23 cellular contexts compared by ENCODE assay signal in the genomic region with DNA sequence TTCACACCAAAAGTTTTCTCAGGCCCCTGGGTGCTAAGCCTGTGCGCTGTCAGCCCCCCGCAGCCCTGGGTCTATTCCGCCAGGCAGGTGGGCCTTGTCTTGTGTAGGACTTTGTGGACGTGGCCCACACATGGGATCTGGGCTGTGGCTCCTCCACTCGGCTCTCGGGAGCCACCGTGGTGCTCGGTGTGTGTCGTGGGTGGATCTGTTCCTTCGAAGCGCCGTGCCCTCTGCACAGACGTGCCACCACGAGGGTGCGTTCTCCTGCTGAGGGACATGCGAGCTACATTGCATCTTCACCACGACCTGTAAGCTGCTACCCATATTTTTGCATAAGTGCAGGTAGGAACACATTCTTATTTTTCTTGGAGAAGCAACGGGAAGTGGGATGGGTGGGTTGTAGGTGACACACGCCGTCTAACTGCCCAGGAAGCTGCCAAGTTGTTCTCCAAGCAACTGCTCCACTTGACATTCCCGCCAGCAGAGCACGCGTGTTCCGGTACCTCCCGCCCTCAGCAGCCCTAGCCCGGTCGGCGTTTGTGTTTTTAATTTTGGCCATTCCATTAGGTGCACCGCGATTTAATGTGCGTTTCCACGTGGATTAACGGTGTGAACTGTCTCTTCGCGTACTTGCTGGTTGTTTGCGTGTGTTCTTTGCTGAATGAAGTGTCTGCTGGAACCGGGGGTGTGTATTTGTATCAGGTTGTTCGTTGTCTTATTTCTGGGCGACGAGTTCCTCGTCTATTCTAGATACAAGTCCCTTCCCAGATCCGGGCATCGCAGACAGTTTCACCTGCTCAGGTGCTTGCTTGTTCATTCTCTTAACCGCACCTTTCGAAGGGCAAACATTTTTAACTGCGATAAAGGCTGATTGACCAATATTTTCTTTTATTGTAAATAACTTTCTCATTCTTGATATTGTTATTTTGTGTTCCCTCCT. TPM values are rescaled to one million over a fixed set of nuclear protein-coding genes. Genes with fewer than 3 reads are reported as not detected.
"Had no signal": no experiment of that assay in that cellular context is flagged by ENCODE, and none has a peak within 500 bp of the region (broad histone marks: within the 10 kb centered on the region; RNA-seq: fewer than 3 reads in every experiment).

No MANE protein-coding gene starts in this region.

- H3K4me3 Mint-ChIP-seq: effector memory CD8-positive, alpha-beta T cell; immature natural killer cell; naive thymus-derived CD8-positive, alpha-beta T cell; stimulated activated memory B cell treated with anti-CD40 and anti-IgM and Interleukin-4, amounts not matched to agents 10 μg/mL and 1 μg/mL and 100 μg/mL, for 72 hours; stimulated activated naive CD8-positive, alpha-beta T cell treated with anti-CD3 and anti-CD28 coated beads, Interleukin-15, Interleukin-2, amounts not matched to agents 100 ng/mL and 50 ng/mL, for 24 hours had no signal

- DNase-seq: effector memory CD8-positive, alpha-beta T cell; gastrocnemius medialis; immature natural killer cell; left cardiac atrium; left ventricle myocardium inferior; mammary epithelial cell; naive thymus-derived CD8-positive, alpha-beta T cell; ovary; right cardiac atrium; stimulated activated CD4-positive, alpha-beta T cell treated with anti-CD3 and anti-CD28 coated beads, Interleukin-15, amount 100 ng/mL, for 24 hours; stimulated activated CD4-positive, alpha-beta T cell treated with anti-CD3 and anti-CD28 coated beads, Interleukin-1b, Interleukin-23, amount 100 ng/mL, for 48 hours; stimulated activated CD4-positive, alpha-beta T cell treated with anti-CD3 and anti-CD28 coated beads, Interleukin-4, amount 100 ng/mL, for 24 hours; tibial artery had no signal

- H3K4me1 Mint-ChIP-seq: immature natural killer cell; naive thymus-derived CD8-positive, alpha-beta T cell; stimulated activated memory B cell treated with anti-CD40 and anti-IgM and Interleukin-4, amounts not matched to agents 10 μg/mL and 1 μg/mL and 100 μg/mL, for 72 hours had no signal

- H3K9me3 Mint-ChIP-seq: effector memory CD8-positive, alpha-beta T cell; immature natural killer cell; naive thymus-derived CD8-positive, alpha-beta T cell; stimulated activated memory B cell treated with anti-CD40 and anti-IgM and Interleukin-4, amounts not matched to agents 10 μg/mL and 1 μg/mL and 100 μg/mL, for 72 hours; stimulated activated naive CD8-positive, alpha-beta T cell treated with anti-CD3 and anti-CD28 coated beads, Interleukin-15, Interleukin-2, amounts not matched to agents 100 ng/mL and 50 ng/mL, for 24 hours had no signal

- H3K36me3 Mint-ChIP-seq: immature natural killer cell; naive thymus-derived CD8-positive, alpha-beta T cell; stimulated activated memory B cell treated with anti-CD40 and anti-IgM and Interleukin-4, amounts not matched to agents 10 μg/mL and 1 μg/mL and 100 μg/mL, for 72 hours had no signal

- H3K27me3 Mint-ChIP-seq: stimulated activated naive CD8-positive, alpha-beta T cell treated with anti-CD3 and anti-CD28 coated beads, Interleukin-15, Interleukin-2, amounts not matched to agents 100 ng/mL and 50 ng/mL, for 24 hours had no signal

- H3K36me3 ChIP-seq: esophagus muscularis mucosa, gastrocnemius medialis, left ventricle myocardium inferior, ovary, tibial artery, upper lobe of left lung, vagina had no signal

- H3K9me3 ChIP-seq: esophagus muscularis mucosa, gastrocnemius medialis, left ventricle myocardium inferior, mucosa of descending colon, ovary, tibial artery, upper lobe of left lung, vagina had no signal

- H3K4me3 ChIP-seq: esophagus muscularis mucosa, gastrocnemius medialis, left ventricle myocardium inferior, mucosa of descending colon, ovary, tibial artery, upper lobe of left lung, vagina had no signal

- H3K27me3 ChIP-seq: ovary, upper lobe of left lung, vagina had no signal

- H3K4me1 ChIP-seq: gastrocnemius medialis had no signal

- FAIRE-seq: keratinocyte had no signal

- H3K27ac ChIP-seq: epithelial cell of prostate, esophagus muscularis mucosa, gastrocnemius medialis, left ventricle myocardium inferior, ovary, tibial artery, upper lobe of left lung, vagina had no signal

- H3K27ac Mint-ChIP-seq: immature natural killer cell; naive thymus-derived CD8-positive, alpha-beta T cell; progenitor cell of endocrine pancreas; stimulated activated memory B cell treated with anti-CD40 and anti-IgM and Interleukin-4, amounts not matched to agents 10 μg/mL and 1 μg/mL and 100 μg/mL, for 72 hours; stimulated activated naive CD8-positive, alpha-beta T cell treated with anti-CD3 and anti-CD28 coated beads, Interleukin-15, Interleukin-2, amounts not matched to agents 100 ng/mL and 50 ng/mL, for 24 hours had no signal

RNA-seq across cellular contexts. Expression of a gene that starts 47.4 kb away (rescaled TPM):
- total RNA-seq: mesenteric fat pad; naive thymus-derived CD8-positive, alpha-beta T cell; vagina had no signal
- polyA plus RNA-seq: immature natural killer cell; mammary epithelial cell; naive thymus-derived CD8-positive, alpha-beta T cell had no signal
